In the genomic region with DNA sequence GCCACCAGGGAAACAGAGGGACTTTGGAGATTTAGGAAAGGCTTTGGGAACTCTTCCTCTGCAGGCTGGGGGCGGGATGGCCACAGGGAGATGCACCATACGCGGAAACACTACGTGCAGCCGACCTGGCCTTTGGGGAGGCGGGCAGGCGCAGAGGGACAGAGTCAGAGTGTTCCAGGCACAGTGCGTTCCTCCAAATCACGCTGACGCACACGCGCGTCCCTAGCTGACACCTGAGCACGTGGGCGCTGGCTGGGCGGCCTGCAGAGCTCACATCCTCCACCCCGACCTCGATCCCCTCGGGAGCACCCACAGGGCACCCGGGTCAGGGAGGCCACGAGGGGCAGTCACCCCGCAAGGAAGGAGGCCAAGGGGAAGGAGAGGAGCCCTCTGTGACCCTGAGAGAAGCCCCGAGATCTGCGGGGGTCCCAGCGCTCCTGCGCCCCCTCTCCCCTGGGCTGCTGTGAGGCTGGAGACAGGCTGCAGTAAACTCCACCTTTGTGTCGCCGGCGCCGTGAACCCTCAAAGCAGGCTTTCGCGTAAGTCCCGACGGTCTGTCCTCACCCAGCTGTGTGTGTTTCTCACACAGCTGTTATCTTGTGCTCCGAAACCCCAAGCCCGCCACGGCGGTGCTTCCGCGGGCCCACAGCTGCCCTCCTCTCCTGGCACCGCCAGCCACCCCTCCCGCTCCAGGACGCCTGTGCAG, we compare ENCODE assay signal across 1 cellular context.
TF ChIP-seq lines count a peak whose summit lies in the region.

No MANE protein-coding gene starts in this region.

TF ChIP-seq in H1, 55 proteins besides CTCF, POLR2A, EP300 and RAD21:
- TF ChIP-seq GTF2F1 (IDR thresholded peaks at IDR 0.05; ENCODE audit: borderline replicate concordance, low read depth, low read length) (no peak), KDM5A (IDR thresholded peaks at IDR 0.05; ENCODE audit: low read length) (no peak), KDM1A (IDR thresholded peaks at IDR 0.05; ENCODE audit: borderline replicate concordance, low read length) (no peak), MAFK (IDR thresholded peaks at IDR 0.05; ENCODE audit: low read depth, low read length) (no peak), CHD2 (IDR thresholded peaks at IDR 0.05; ENCODE audit: low read length) (no peak), EZH2 (IDR thresholded peaks at IDR 0.05; ENCODE audit: low read depth, low read length, severe bottlenecking) (no peak), YY1 (IDR thresholded peaks at IDR 0.05; ENCODE audit: low read depth, low read length) (no peak), CREB1 (IDR thresholded peaks at IDR 0.05) (no peak)
- TF ChIP-seq, protein P1, sequence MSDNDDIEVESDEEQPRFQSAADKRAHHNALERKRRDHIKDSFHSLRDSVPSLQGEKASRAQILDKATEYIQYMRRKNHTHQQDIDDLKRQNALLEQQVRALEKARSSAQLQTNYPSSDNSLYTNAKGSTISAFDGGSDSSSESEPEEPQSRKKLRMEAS (IDR thresholded peaks at IDR 0.05): no peak
